Comparison of ENCODE assay signal across 15 cellular contexts in genomic region chr9:89342948-89343347, GRCh38.
"Had no signal": no experiment of that assay in that cellular context is flagged by ENCODE, and none has a peak within 500 bp of the region (broad histone marks: within the 10 kb centered on the region; RNA-seq: fewer than 3 reads in every experiment).

No MANE protein-coding gene starts in this region.

- H3K9ac ChIP-seq: parathyroid adenoma had no signal

- H3K4me3 Mint-ChIP-seq: activated naive CD4-positive, alpha-beta T cell treated with anti-CD3 and anti-CD28 coated beads for 36 hours; central memory CD8-positive, alpha-beta T cell; immature natural killer cell; natural killer cell; stimulated activated memory B cell treated with anti-CD40 and anti-IgM and Interleukin-4, amounts not matched to agents 10 μg/mL and 1 μg/mL and 100 μg/mL, for 72 hours; type B pancreatic cell had no signal

- ATAC-seq: natural killer cell; sciatic nerve; stimulated activated memory B cell treated with anti-CD40 and anti-IgM and Interleukin-4, amounts not matched to agents 10 μg/mL and 1 μg/mL and 100 μg/mL, for 72 hours had no signal

- DNase-seq: activated CD4-positive, alpha-beta T cell treated with anti-CD3 and anti-CD28 coated beads, Interleukin-2, amount 50 U/mL, for 4 hours; activated naive CD4-positive, alpha-beta T cell treated with anti-CD3 and anti-CD28 coated beads for 36 hours; anterior cingulate cortex; immature natural killer cell; natural killer cell; stimulated activated CD4-positive, alpha-beta T cell treated with anti-CD3 and anti-CD28 coated beads, Interleukin-4, amount 100 ng/mL, for 24 hours; testis had no signal

- H3K4me1 ChIP-seq: parathyroid adenoma, testis had no signal

- H3K79me2 ChIP-seq: parathyroid adenoma had no signal

- H2AFZ ChIP-seq: parathyroid adenoma had no signal

- H3K9me3 ChIP-seq: neutrophil, testis had no signal

- H3K27ac ChIP-seq: coronary artery, neutrophil, parathyroid adenoma, testis, VCaP had no signal

- H3K9me3 Mint-ChIP-seq: activated naive CD4-positive, alpha-beta T cell treated with anti-CD3 and anti-CD28 coated beads for 36 hours; central memory CD8-positive, alpha-beta T cell; immature natural killer cell; natural killer cell; stimulated activated memory B cell treated with anti-CD40 and anti-IgM and Interleukin-4, amounts not matched to agents 10 μg/mL and 1 μg/mL and 100 μg/mL, for 72 hours; type B pancreatic cell had no signal

- H3K27me3 ChIP-seq: neutrophil, testis had no signal

- H3K27ac Mint-ChIP-seq: activated naive CD4-positive, alpha-beta T cell treated with anti-CD3 and anti-CD28 coated beads for 36 hours; stimulated activated memory B cell treated with anti-CD40 and anti-IgM and Interleukin-4, amounts not matched to agents 10 μg/mL and 1 μg/mL and 100 μg/mL, for 72 hours; type B pancreatic cell had no signal

- H3K27me3 Mint-ChIP-seq: central memory CD8-positive, alpha-beta T cell; stimulated activated memory B cell treated with anti-CD40 and anti-IgM and Interleukin-4, amounts not matched to agents 10 μg/mL and 1 μg/mL and 100 μg/mL, for 72 hours; type B pancreatic cell had no signal

- H3K4me3 ChIP-seq: coronary artery, testis had no signal
